In genomic region chr6:30768634-30769087, GRCh38 we compare ENCODE assay signal across 8 cellular contexts. TPM values are rescaled to one million over a fixed set of nuclear protein-coding genes. Genes with fewer than 3 reads are reported as not detected.
DNase-seq lines count a peak whose midpoint lies in the region; ATAC-seq and TF ChIP-seq lines count a peak whose summit lies in the region.
"Had no signal": no experiment of that assay in that cellular context is flagged by ENCODE, and none has a peak within 500 bp of the region (broad histone marks: within the 10 kb centered on the region; RNA-seq: fewer than 3 reads in every experiment).

No MANE protein-coding gene starts in this region.

- no peaks in the 10 kb centered on the region for H3K9me3 ChIP-seq in HCT116 (ENCODE audit: control insufficient read depth in 1 of 2, insufficient read depth in 1 of 2, low read depth in 1 of 2, low read length in 2 of 2)
- no peaks in the 10 kb centered on the region for H3K9me3 ChIP-seq in psoas muscle

- no peaks in the 10 kb centered on the region for H3K9me3 Mint-ChIP-seq in effector memory CD8-positive, alpha-beta T cell

- H3K27me3 ChIP-seq in HCT116 (ENCODE audit: insufficient read depth, low read length) (no peaks in the 10 kb centered on the region), psoas muscle (ENCODE audit: insufficient read depth in 3 of 3, low read length in 2 of 3) (no peaks in the 10 kb centered on the region)

- peak overlapping the region in 1 of 2 experiments; percentile 48; a peak in 2 of 4 replicates for H3K4me3 ChIP-seq in HCT116 (replicated peaks in 1 of 2; ENCODE audit: low read depth in 1 of 2, low read length in 2 of 2)
- no peak overlapping the region for H3K4me3 ChIP-seq in psoas muscle

- H3K27ac ChIP-seq in HCT116 (ENCODE audit: low read depth, low read length): peak overlapping the region; percentile 76
- H3K27ac ChIP-seq in psoas muscle: no peak overlapping the region

- no peak overlapping the region for H2AFZ ChIP-seq in HCT116 (ENCODE audit: low read depth, low read length, poor library complexity, severe bottlenecking)

- H3K9ac ChIP-seq in HCT116 (ENCODE audit: low read length): peak overlapping the region; percentile 77

- WGBS in psoas muscle, 3 donors: 94 to 100% (median 98%) methylated on average over 4 of the region's 4 CpGs

- ATAC-seq in HCT116 (peak; percentile 12), psoas muscle (peak in 3 of 4 donors; percentile 3 to 26 (median 23)), HG02623 (IDR thresholded peaks at IDR 0.05; ENCODE audit: unreplicated experiment) (no peak)
- ATAC-seq in effector memory CD8-positive, alpha-beta T cell (replicated peaks): peak; percentile 47

- intact Hi-C loops in HCT116 (cut with micrococcal nuclease) (loop anchor here (1.0 kb wide), 4 partner anchors 13 to 46 kb away; partner anchors contain the start of gene IER3), psoas muscle (cut with DNase I) (no loop called here)

- peak overlapping the region; percentile 86 for H3K4me2 ChIP-seq in HCT116 (ENCODE audit: low read length)

- TF ChIP-seq CTCF in HCT116 (IDR thresholded peaks at IDR 0.05 in 2 of 3, conservative IDR thresholded peaks at IDR 0.05 in 1 of 3; ENCODE audit: borderline replicate concordance in 1 of 3, insufficient read depth in 1 of 3, low read depth in 2 of 3, low read length in 2 of 3) (no peak), psoas muscle (IDR thresholded peaks at IDR 0.05) (no peak)

- no peaks in the 10 kb centered on the region for H3K9me2 ChIP-seq in HCT116 (ENCODE audit: insufficient read depth)

- TF ChIP-seq POLR2A in HCT116 (IDR thresholded peaks at IDR 0.05; ENCODE audit: borderline replicate concordance, extremely low read depth, insufficient read depth, insufficient read length): no peak

- H3K36me3 Mint-ChIP-seq in effector memory CD8-positive, alpha-beta T cell (ENCODE audit: insufficient read depth): peaks cover 2% of the 10 kb centered on the region

- peak overlapping the region; percentile 82 to 85 for H3K27ac Mint-ChIP-seq in effector memory CD8-positive, alpha-beta T cell

- peak overlapping the region; percentile 60 to 66 for H3K4me3 Mint-ChIP-seq in effector memory CD8-positive, alpha-beta T cell

- peaks cover 66 to 76% of the 10 kb centered on the region in 2 experiments for H3K4me1 ChIP-seq in HCT116 (ENCODE audit: control insufficient read depth in 1 of 2, insufficient read depth in 2 of 2, low read length in 2 of 2)
- H3K4me1 ChIP-seq in psoas muscle: peaks cover 16% of the 10 kb centered on the region

- no peaks in the 10 kb centered on the region for H4K20me1 ChIP-seq in HCT116 (ENCODE audit: insufficient read depth)

- no peak for TF ChIP-seq RAD21 in HCT116 (IDR thresholded peaks at IDR 0.05; ENCODE audit: low read depth)

- POLR2A ChIA-PET in HCT116 (lab: Charles Lee): interaction anchor here (1.0 to 12.4 kb wide), 12 partner anchors 10 to 153 kb away, joined by 4 to 195 read pairs (median 28); partner anchors contain the start of genes FLOT1, IER3 and MDC1

- CTCF ChIA-PET in HCT116 (lab: Charles Lee): interaction anchor here (1.0 kb wide), 1 partner anchor 16 kb away, joined by 4 read pairs; no protein-coding TSS in a partner anchor

- DNase-seq in HCT116 (ENCODE audit: low read depth, low spot score) (no peak), RPMI7951 (ENCODE audit: low read depth) (peak; percentile 38), psoas muscle (no peak), NCI-H1105 treated with DMSO at 0.1 percent for 48 hours (lab: John Stamatoyannopoulos, UW) (no peak), retina (no peak)
- DNase-seq in effector memory CD8-positive, alpha-beta T cell: no peak
- DNase-seq: NCI-H82 had no signal

- RAD21 ChIA-PET in HCT116 (lab: Charles Lee; ENCODE audit: low non-redundant PET in 1 of 2, low total read pairs in 2 of 2, uncharacterized antibody in 2 of 2, unreplicated experiment in 2 of 2): interaction anchor here (0.8 to 1.5 kb wide), 4 partner anchors 16 to 46 kb away, joined by 3 to 6 read pairs (median 5); no protein-coding TSS in a partner anchor

- H3K4me1 Mint-ChIP-seq in effector memory CD8-positive, alpha-beta T cell (ENCODE audit: low read depth in 2 of 2): peaks cover 27 to 29% of the 10 kb centered on the region in 2 donors

- no peaks in the 10 kb centered on the region for H3K79me2 ChIP-seq in HCT116 (ENCODE audit: insufficient read depth, low read length)

- BruUV-seq in HCT116 (replicated peaks; lab: Mats Ljungman, UMichigan): TSS peak; percentile 88

- H3K36me3 ChIP-seq in HCT116 (ENCODE audit: control insufficient read depth in 1 of 2, insufficient read depth in 2 of 2, low read length in 2 of 2) (no peaks in the 10 kb centered on the region), psoas muscle (ENCODE audit: insufficient read depth in 1 of 2, low read depth in 1 of 2) (no peaks in the 10 kb centered on the region)

- peaks cover 0 to 3% of the 10 kb centered on the region in 2 donors for H3K27me3 Mint-ChIP-seq in effector memory CD8-positive, alpha-beta T cell

TF ChIP-seq in HCT116, 20 proteins besides CTCF, POLR2A, EP300 and RAD21:
- TF ChIP-seq, protein P1, sequence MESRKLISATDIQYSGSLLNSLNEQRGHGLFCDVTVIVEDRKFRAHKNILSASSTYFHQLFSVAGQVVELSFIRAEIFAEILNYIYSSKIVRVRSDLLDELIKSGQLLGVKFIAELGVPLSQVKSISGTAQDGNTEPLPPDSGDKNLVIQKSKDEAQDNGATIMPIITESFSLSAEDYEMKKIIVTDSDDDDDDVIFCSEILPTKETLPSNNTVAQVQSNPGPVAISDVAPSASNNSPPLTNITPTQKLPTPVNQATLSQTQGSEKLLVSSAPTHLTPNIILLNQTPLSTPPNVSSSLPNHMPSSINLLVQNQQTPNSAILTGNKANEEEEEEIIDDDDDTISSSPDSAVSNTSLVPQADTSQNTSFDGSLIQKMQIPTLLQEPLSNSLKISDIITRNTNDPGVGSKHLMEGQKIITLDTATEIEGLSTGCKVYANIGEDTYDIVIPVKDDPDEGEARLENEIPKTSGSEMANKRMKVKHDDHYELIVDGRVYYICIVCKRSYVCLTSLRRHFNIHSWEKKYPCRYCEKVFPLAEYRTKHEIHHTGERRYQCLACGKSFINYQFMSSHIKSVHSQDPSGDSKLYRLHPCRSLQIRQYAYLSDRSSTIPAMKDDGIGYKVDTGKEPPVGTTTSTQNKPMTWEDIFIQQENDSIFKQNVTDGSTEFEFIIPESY (IDR thresholded peaks at IDR 0.05; ENCODE audit: extremely low read depth, insufficient replicate concordance, low read length): no peak
- TF ChIP-seq CEBPB (IDR thresholded peaks at IDR 0.05; ENCODE audit: low read depth) (no peak), EZH2 (IDR thresholded peaks at IDR 0.05) (no peak), SP1 (IDR thresholded peaks at IDR 0.05; ENCODE audit: low read depth) (no peak), EGR1 (IDR thresholded peaks at IDR 0.05; ENCODE audit: low read depth) (no peak), ZFX (IDR thresholded peaks at IDR 0.05) (peak; percentile 27; the same call in 1 of the 2 replicates), JUND (IDR thresholded peaks at IDR 0.05) (no peak), POLR2AphosphoS5 (IDR thresholded peaks at IDR 0.05; ENCODE audit: low read depth, low read length) (no peak)

RNA-seq across cellular contexts. Expression of gene IER3, which starts 24.3 kb away (rescaled TPM):
- 952 TPM for total RNA-seq in HCT116 (2021; ENCODE audit: unreplicated experiment)
- polyA plus RNA-seq in HCT116 (2012): 1,025 and 1,062 TPM in 2 replicates
- total RNA-seq in RPMI7951 (2014; rRNA removed; shearing (Covaris generic)): 377 and 410 TPM in 2 replicates
- total RNA-seq in psoas muscle: 10 to 100 TPM in 3 of 4 donors, 1 to 10 TPM in 1; 6.3 to 38.4 (median 23.9) TPM
- polyA plus RNA-seq in psoas muscle: 100 to 1,000 TPM in 1 of 3 donors, 1 to 10 TPM in 2; 3.1 to 321 (median 3.2) TPM

RNA-seq across cellular contexts. Expression of gene FLOT1, which starts 26.2 kb away (rescaled TPM):
- 117 TPM for total RNA-seq in HCT116 (2021; ENCODE audit: unreplicated experiment)
- polyA plus RNA-seq in HCT116 (2012): 124 and 132 TPM in 2 replicates
- 108 and 118 TPM in 2 replicates for total RNA-seq in RPMI7951 (2014; rRNA removed; shearing (Covaris generic))
- total RNA-seq in psoas muscle: 100 to 1,000 TPM; 113 to 182 (median 153) TPM
- 100 to 1,000 TPM; 181 to 224 (median 206) TPM for polyA plus RNA-seq in psoas muscle

RNA-seq across cellular contexts. Expression of gene TUBB, which starts 48.5 kb away (rescaled TPM):
- total RNA-seq in HCT116 (2021; ENCODE audit: unreplicated experiment) (886 TPM), psoas muscle (100 to 1,000 TPM; 136 to 220 (median 201) TPM)
- 716 and 796 TPM in 2 replicates for polyA plus RNA-seq in HCT116 (2012)
- 1,269 and 1,837 TPM in 2 replicates for total RNA-seq in RPMI7951 (2014; rRNA removed; shearing (Covaris generic))
- 100 to 1,000 TPM; 175 to 487 (median 187) TPM for polyA plus RNA-seq in psoas muscle

RNA-seq across cellular contexts. Expression of gene MDC1, which starts 51.6 kb away (rescaled TPM):
- total RNA-seq in HCT116 (2021; ENCODE audit: unreplicated experiment) (75.8 TPM), psoas muscle (10 to 100 TPM; 12.7 to 18.0 (median 15.4) TPM)
- 55.7 and 59.3 TPM in 2 replicates for polyA plus RNA-seq in HCT116 (2012)
- total RNA-seq in RPMI7951 (2014; rRNA removed; shearing (Covaris generic)): 6.4 and 13.6 TPM in 2 replicates
- polyA plus RNA-seq in psoas muscle: 10 to 100 TPM in 1 of 3 donors, 1 to 10 TPM in 2; 4.1 to 10.9 (median 6.5) TPM
